Comparison of ENCODE assay signal across 11 cellular contexts in genomic region chr12:47547077-47547476, GRCh38.
A peak's percentile ranks its signal among the peaks of the same experiment; 100 is the strongest.
DNase-seq lines count a peak whose midpoint lies in the region; ATAC-seq and TF ChIP-seq lines count a peak whose summit lies in the region.
"Had no signal": no experiment of that assay in that cellular context is flagged by ENCODE, and none has a peak within 500 bp of the region (broad histone marks: within the 10 kb centered on the region; RNA-seq: fewer than 3 reads in every experiment).

No MANE protein-coding gene starts in this region.

- ATAC-seq in WTC11 (peak; percentile 69), GM18868 (IDR thresholded peaks at IDR 0.05; ENCODE audit: unreplicated experiment) (no peak), GM18861 (IDR thresholded peaks at IDR 0.05; ENCODE audit: unreplicated experiment) (no peak)

- peak; percentile 9 for DNase-seq in AG04449 (ENCODE audit: low read depth, low spot score)
- peak; percentile 33 for DNase-seq in HPDE6-E6E7 (ENCODE audit: extremely low spot score)
- DNase-seq in WTC11 (ENCODE audit: low spot score), result no peak
- DNase-seq in hepatic stellate cell (ENCODE audit: low spot score), result peak; percentile 40
- no peak for DNase-seq in COR-L47 (lab: John Stamatoyannopoulos, UW)
- DNase-seq in germinal center (ENCODE audit: low spot score), result no peak
- DNase-seq: activated CD4-positive, alpha-beta T cell treated with anti-CD3 and anti-CD28 coated beads, Interleukin-2, amount 50 U/mL, for 48 hours; NK-92 treated with Interleukin-12 subunit alpha and Interleukin-12 subunit beta, amount 100 ng/mL, for 24 hours had no signal

- H3K4me3 ChIP-seq in AG04449 (ENCODE audit: low read depth, low read length), result no peak overlapping the region

- CTCF ChIA-PET in AG04449 (lab: Yijun Ruan, JAX) (interaction anchor here (0.7 to 3.5 kb wide), 14 partner anchors 9 to 515 kb away, joined by 3 to 16 read pairs (median 4); no protein-coding TSS in a partner anchor), WTC11 (lab: Charles Lee) (interaction anchor here (0.6 to 3.4 kb wide), 15 partner anchors 11 to 515 kb away, joined by 3 to 34 read pairs (median 4); no protein-coding TSS in a partner anchor)

- H3K9me3 Mint-ChIP-seq in WTC11, result no peaks in the 10 kb centered on the region
- H3K9me3 Mint-ChIP-seq: central memory CD8-positive, alpha-beta T cell had no signal

- H3K36me3 Mint-ChIP-seq in WTC11, result no peaks in the 10 kb centered on the region

- TF ChIP-seq CTCF in AG04449 (IDR thresholded peaks at IDR 0.05; ENCODE audit: insufficient read depth, low read length, missing control alignments), result peak; percentile 49
- TF ChIP-seq CTCF in WTC11 (IDR thresholded peaks at IDR 0.05), result no peak

- no peak overlapping the region for H3K27ac Mint-ChIP-seq in WTC11

- H3K4me1 Mint-ChIP-seq in WTC11, result peaks cover 3% of the 10 kb centered on the region; the same call in 1 of the 2 replicates
- H3K4me1 Mint-ChIP-seq: central memory CD8-positive, alpha-beta T cell had no signal

- POLR2A ChIA-PET in AG04449 (lab: Yijun Ruan, JAX) (no interaction called here), WTC11 (lab: Charles Lee) (no interaction called here)

- H3K27me3 Mint-ChIP-seq in WTC11 (ENCODE audit: low read depth), result no peaks in the 10 kb centered on the region

- no peak overlapping the region for H3K4me3 Mint-ChIP-seq in WTC11
- H3K4me3 Mint-ChIP-seq: central memory CD8-positive, alpha-beta T cell had no signal

TF ChIP-seq in WTC11, 78 proteins besides CTCF, POLR2A, EP300 and RAD21:
- no peak for TF ChIP-seq CBFB (CRISPR knock-in tag; IDR thresholded peaks at IDR 0.05; ENCODE audit: low read depth)
- TF ChIP-seq ERG (CRISPR knock-in tag; IDR thresholded peaks at IDR 0.05), result no peak
- TF ChIP-seq ATF3 (CRISPR knock-in tag; conservative IDR thresholded peaks at IDR 0.05), result no peak

Comparison
In these comparisons a context has a peak if more than half of its experiments do, and no peak if none do; other contexts are left out.
1. DNase-seq: peak in AG04449 (single experiment), HPDE6-E6E7 (single experiment) and hepatic stellate cell (single experiment); none in WTC11 (single experiment), COR-L47 (single experiment) and germinal center (single experiment).